In genomic region chr17:49677933-49678847, GRCh38 we compare ENCODE assay signal across 8 cellular contexts. TPM values are rescaled to one million over a fixed set of nuclear protein-coding genes. Genes with fewer than 3 reads are reported as not detected.
A peak's percentile ranks its signal among the peaks of the same experiment; 100 is the strongest.
DNase-seq lines count a peak whose midpoint lies in the region; ATAC-seq, FAIRE-seq and TF ChIP-seq lines count a peak whose summit lies in the region.

SPOP (minus strand) TSS chr17:49678097; CDS start chr17:49622810, 55,287 bp downstream.

- intact Hi-C loops in Calu3 (cut with micrococcal nuclease; ENCODE audit: unreplicated experiment) (loop anchor here (10.0 kb wide), 1 partner anchor 53 kb away; no protein-coding TSS in a partner anchor), OCI-LY7 (cut with micrococcal nuclease; ENCODE audit: unreplicated experiment) (loop anchor here (5.0 to 10.0 kb wide), 3 partner anchors 106 to 477 kb away; partner anchors contain the start of genes ABI3, GNGT2 and PPP1R9B), endothelial cell of umbilical vein (cut with micrococcal nuclease) (loop anchor here (1.0 to 5.0 kb wide), 3 partner anchors 10 to 56 kb away; no protein-coding TSS in a partner anchor)

- H3K4me1 Mint-ChIP-seq in Calu3 (ENCODE audit: low read depth, unreplicated experiment) = peaks cover 26% of the 10 kb centered on the region

- no peaks in the 10 kb centered on the region for H3K9me2 ChIP-seq in OCI-LY7 (ENCODE audit: insufficient read depth, low read length)

- peaks cover 30% of the 10 kb centered on the region for H3K36me3 Mint-ChIP-seq in Calu3 (ENCODE audit: insufficient read depth, unreplicated experiment)

- peak within 1 kb of the TSS; percentile 74 for H3K9ac ChIP-seq in endothelial cell of umbilical vein (replicated peaks; ENCODE audit: extremely low read depth, insufficient read depth, low read length)

- peak within 1 kb of the TSS; percentile 82 for H3K27ac Mint-ChIP-seq in Calu3 (ENCODE audit: unreplicated experiment)

- no peaks in the 10 kb centered on the region for H3K9me1 ChIP-seq in endothelial cell of umbilical vein (replicated peaks; ENCODE audit: control insufficient read depth, extremely low read depth, insufficient read depth, low read length)

- POLR2A ChIA-PET in OCI-LY7 (lab: Charles Lee) = interaction anchor here (0.6 to 1.0 kb wide), 4 partner anchors 16 to 110 kb away, joined by 3 to 6 read pairs (median 4); no protein-coding TSS in a partner anchor
- POLR2A ChIA-PET in endothelial cell of umbilical vein (lab: Charles Lee) = interaction anchor here (1.0 kb wide), 2 partner anchors 10 to 14 kb away, joined by 3 to 10 read pairs; no protein-coding TSS in a partner anchor

- peak; percentile 73 for TF ChIP-seq POLR2A in endothelial cell of umbilical vein (IDR thresholded peaks at IDR 0.05; ENCODE audit: low read depth, low read length)

- H3K4me2 ChIP-seq in OCI-LY7 (ENCODE audit: low read length) (peak within 1 kb of the TSS; percentile 98), endothelial cell of umbilical vein (ENCODE audit: insufficient read depth, low read length) (peak within 1 kb of the TSS; percentile 87)

- FAIRE-seq in endothelial cell of umbilical vein (lab: Jason Lieb, UNC) = peak; percentile 97

- H3K27ac ChIP-seq in OCI-LY7 (ENCODE audit: low read depth, low read length, poor library complexity, severe bottlenecking) (peak within 1 kb of the TSS; percentile 88), endothelial cell of umbilical vein (ENCODE audit: insufficient read depth, low read depth, low read length) (peak within 1 kb of the TSS; percentile 45)

- DNase-seq in Calu3 = peak; percentile 100
- DNase-seq in HuH-7.5 (ENCODE audit: low spot score) = peak; percentile 91
- DNase-seq in OCI-LY7 (ENCODE audit: low spot score) = peak; percentile 99
- DNase-seq in activated T-cell treated with anti-CD3 and anti-CD28 coated beads for 1 hour (ENCODE audit: low read depth) = peak; percentile 97
- peak; percentile 99 for DNase-seq in endothelial cell of umbilical vein (ENCODE audit: low read depth, low spot score)
- DNase-seq in middle frontal gyrus (ENCODE audit: extremely low spot score, low spot score) = peak; percentile 95
- DNase-seq in stimulated activated CD8-positive, alpha-beta memory T cell treated with anti-CD3 and anti-CD28 coated beads, Interleukin-2, amount 100 ng/mL, for 48 hours (ENCODE audit: low read depth in 2 of 2) = peak; percentile 97

- H3K4me1 ChIP-seq in OCI-LY7 (ENCODE audit: insufficient read depth, low read length, poor library complexity, severe bottlenecking) = peaks cover 24% of the 10 kb centered on the region
- peaks cover 10% of the 10 kb centered on the region for H3K4me1 ChIP-seq in endothelial cell of umbilical vein (ENCODE audit: control insufficient read depth, extremely low read depth, insufficient read depth, low read length)

- H3K27me3 ChIP-seq in endothelial cell of umbilical vein (ENCODE audit: control insufficient read depth in 2 of 2, insufficient read depth in 2 of 2, low read length in 2 of 2) = no peaks in the 10 kb centered on the region

- H3K9me3 ChIP-seq in OCI-LY7 (ENCODE audit: low read length) (no peaks in the 10 kb centered on the region), endothelial cell of umbilical vein (replicated peaks; ENCODE audit: control insufficient read depth, insufficient read depth, low read length) (no peaks in the 10 kb centered on the region)

- TF ChIP-seq CTCF in Calu3 (IDR thresholded peaks at IDR 0.05; ENCODE audit: unreplicated experiment) = no peak
- TF ChIP-seq CTCF in OCI-LY7 (conservative IDR thresholded peaks at IDR 0.05; ENCODE audit: low read length) = no peak
- TF ChIP-seq CTCF in endothelial cell of umbilical vein (IDR thresholded peaks at IDR 0.05; ENCODE audit: extremely low read depth in 1 of 2, insufficient read depth in 1 of 2, low read depth in 1 of 2, low read length in 2 of 2) = no peak

- ATAC-seq in GM21515 (IDR thresholded peaks at IDR 0.05; ENCODE audit: unreplicated experiment) = peak; percentile 75

- CTCF ChIA-PET in Calu3 (lab: Charles Lee) (interaction anchor here (0.6 to 1.0 kb wide), 4 partner anchors 21 to 1026 kb away, joined by 3 to 5 read pairs (median 4); partner anchors contain the start of gene PHB1), OCI-LY7 (lab: Charles Lee; ENCODE audit: unreplicated experiment) (no interaction called here), endothelial cell of umbilical vein (lab: Charles Lee) (interaction anchor here (1.0 to 1.3 kb wide), 5 partner anchors 13 to 108 kb away, joined by 3 to 19 read pairs (median 7); no protein-coding TSS in a partner anchor)

- dilution Hi-C loops in endothelial cell of umbilical vein (cut with MboI; ENCODE audit: extremely low pct_ligation_motif_present, low sequenced_read_pairs) = no loop called here

- no TSS peak for BruUV-seq in Calu3 (replicated peaks; lab: Mats Ljungman, UMichigan)
- BruUV-seq in OCI-LY7 (replicated peaks; lab: Mats Ljungman, UMichigan) = no TSS peak
- BruUV-seq in endothelial cell of umbilical vein (replicated peaks; lab: Mats Ljungman, UMichigan) = no TSS peak

- H3K27me3 Mint-ChIP-seq in Calu3 (ENCODE audit: unreplicated experiment) = peaks cover 16% of the 10 kb centered on the region

- no peaks in the 10 kb centered on the region for H3K9me3 Mint-ChIP-seq in Calu3 (ENCODE audit: low read depth, unreplicated experiment)

- peaks cover 18% of the 10 kb centered on the region; the same call in 1 of the 2 replicates for H4K20me1 ChIP-seq in OCI-LY7 (ENCODE audit: insufficient read depth, low read length)
- H4K20me1 ChIP-seq in endothelial cell of umbilical vein (replicated peaks; ENCODE audit: control insufficient read depth, extremely low read depth, insufficient read depth, low read length) = no peaks in the 10 kb centered on the region

- H2AFZ ChIP-seq in OCI-LY7 (ENCODE audit: low read length) (peak within 1 kb of the TSS; percentile 73), endothelial cell of umbilical vein (ENCODE audit: low read depth, low read length) (peak within 1 kb of the TSS; percentile 52)

- peaks cover 40% of the 10 kb centered on the region for H3K79me2 ChIP-seq in OCI-LY7 (ENCODE audit: insufficient read depth, low read depth, low read length)
- H3K79me2 ChIP-seq in endothelial cell of umbilical vein (ENCODE audit: control insufficient read depth, insufficient read depth, low read length) = peaks cover 38% of the 10 kb centered on the region

- peak within 1 kb of the TSS; percentile 78 for H3K4me3 Mint-ChIP-seq in Calu3 (ENCODE audit: low read depth, unreplicated experiment)

- peaks cover 21% of the 10 kb centered on the region for H3K36me3 ChIP-seq in OCI-LY7 (ENCODE audit: insufficient read depth, low read length)
- H3K36me3 ChIP-seq in endothelial cell of umbilical vein (ENCODE audit: control insufficient read depth in 2 of 2, extremely low read depth in 1 of 2, insufficient read depth in 2 of 2, low read length in 2 of 2) = no peaks in the 10 kb centered on the region

- peak within 1 kb of the TSS; percentile 87 for H3K4me3 ChIP-seq in OCI-LY7 (ENCODE audit: low read depth, low read length, poor library complexity, severe bottlenecking)
- H3K4me3 ChIP-seq in endothelial cell of umbilical vein (replicated peaks in 1 of 3; ENCODE audit: insufficient read depth in 1 of 3, low read depth in 1 of 3, low read length in 3 of 3) = peak within 1 kb of the TSS; percentile 38 to 86 (median 75)

TF ChIP-seq in endothelial cell of umbilical vein, 7 proteins besides CTCF, POLR2A, EP300 and RAD21:
- TF ChIP-seq JUN (IDR thresholded peaks at IDR 0.05; ENCODE audit: borderline replicate concordance, insufficient read depth, insufficient read length, low read depth) (no peak), MAX (IDR thresholded peaks at IDR 0.05; ENCODE audit: insufficient read depth, insufficient read length) (peak; percentile 81), POLR2AphosphoS5 (IDR thresholded peaks at IDR 0.05; ENCODE audit: insufficient read depth, low read depth, low read length) (peak; percentile 52), FOS (IDR thresholded peaks at IDR 0.05; ENCODE audit: borderline replicate concordance, insufficient read depth, low read length) (no peak), MYC (IDR thresholded peaks at IDR 0.05; ENCODE audit: low read depth, low read length) (peak; percentile 64), EZH2 (IDR thresholded peaks at IDR 0.05; ENCODE audit: borderline replicate concordance, low read depth, low read length, severe bottlenecking) (no peak), GATA2 (IDR thresholded peaks at IDR 0.05; ENCODE audit: insufficient read depth, insufficient read length, low read depth, low read length) (no peak)

RNA-seq across cellular contexts. Expression of gene SPOP, which starts in this region (rescaled TPM):
- total RNA-seq in Calu3 (2022) (79.0 and 79.9 TPM in 2 replicates), OCI-LY7 (2022) (59.3 and 69.0 TPM in 2 replicates), endothelial cell of umbilical vein (61.0 and 61.9 TPM in 2 replicates)
- total RNA-seq in OCI-LY7 (2014; rRNA removed; shearing (Covaris generic)) = 37.8 and 61.0 TPM in 2 replicates
- polyA plus RNA-seq in endothelial cell of umbilical vein = 46.9 and 55.5 TPM in 2 replicates
- 42.6 and 43.6 TPM in 2 replicates for polyA plus RNA-seq in endothelial cell of umbilical vein (2011; cell fraction: cytosol; rRNA removed)
- polyA plus RNA-seq in endothelial cell of umbilical vein (2011; cell fraction: nucleus; rRNA removed) = 85.1 and 105 TPM in 2 replicates
- 45.0 and 51.7 TPM in 2 replicates for polyA plus RNA-seq in endothelial cell of umbilical vein (2012)
- 91.0 and 97.0 TPM in 2 replicates for polyA minus RNA-seq in endothelial cell of umbilical vein
- 45.3 TPM for polyA minus RNA-seq in endothelial cell of umbilical vein (2011; cell fraction: cytosol; rRNA and poly(A)+ RNA removed)
- polyA minus RNA-seq in endothelial cell of umbilical vein (2011; cell fraction: nucleus; rRNA and poly(A)+ RNA removed) = 58.0 and 66.0 TPM in 2 replicates

Comparison
In these comparisons a context has a peak if more than half of its experiments do, and no peak if none do; other contexts are left out.
1. Peak in every context shown above with its lines: DNase-seq, ATAC-seq, H3K4me3 ChIP-seq and H3K27ac ChIP-seq.